ENCODE assay signal across 1 cellular context in genomic region chr2:98510322-98510662, GRCh38.
TF ChIP-seq lines count a peak whose summit lies in the region.

No MANE protein-coding gene starts in this region.

TF ChIP-seq in GM12878, 131 proteins besides CTCF, POLR2A, EP300 and RAD21:
- TF ChIP-seq ZNF274 (IDR thresholded peaks at IDR 0.05; ENCODE audit: insufficient read depth, insufficient read length) (no peak), NBN (IDR thresholded peaks at IDR 0.05) (no peak), CBX3 (IDR thresholded peaks at IDR 0.05; ENCODE audit: borderline replicate concordance, low read depth) (no peak), ZBTB4 (CRISPR knock-in tag; IDR thresholded peaks at IDR 0.05) (no peak), REST (IDR thresholded peaks at IDR 0.05; ENCODE audit: low read depth, low read length) (no peak), CBX5 (IDR thresholded peaks at IDR 0.05; ENCODE audit: low read depth) (no peak), MEF2B (IDR thresholded peaks at IDR 0.05; ENCODE audit: partially characterized antibody, poor library complexity, severe bottlenecking) (no peak), MEF2A (IDR thresholded peaks at IDR 0.05; ENCODE audit: insufficient read depth, low read depth, low read length) (no peak), SMAD5 (IDR thresholded peaks at IDR 0.05; ENCODE audit: low read depth) (no peak), PKNOX1 (IDR thresholded peaks at IDR 0.05) (no peak), ZNF217 (IDR thresholded peaks at IDR 0.05) (no peak), SMARCA5 (IDR thresholded peaks at IDR 0.05) (no peak), BCLAF1 (IDR thresholded peaks at IDR 0.05) (no peak), CHD2 (IDR thresholded peaks at IDR 0.05; ENCODE audit: borderline replicate concordance, low read depth, low read length) (no peak)
